ENCODE assay signal across 9 cellular contexts in the genomic region with DNA sequence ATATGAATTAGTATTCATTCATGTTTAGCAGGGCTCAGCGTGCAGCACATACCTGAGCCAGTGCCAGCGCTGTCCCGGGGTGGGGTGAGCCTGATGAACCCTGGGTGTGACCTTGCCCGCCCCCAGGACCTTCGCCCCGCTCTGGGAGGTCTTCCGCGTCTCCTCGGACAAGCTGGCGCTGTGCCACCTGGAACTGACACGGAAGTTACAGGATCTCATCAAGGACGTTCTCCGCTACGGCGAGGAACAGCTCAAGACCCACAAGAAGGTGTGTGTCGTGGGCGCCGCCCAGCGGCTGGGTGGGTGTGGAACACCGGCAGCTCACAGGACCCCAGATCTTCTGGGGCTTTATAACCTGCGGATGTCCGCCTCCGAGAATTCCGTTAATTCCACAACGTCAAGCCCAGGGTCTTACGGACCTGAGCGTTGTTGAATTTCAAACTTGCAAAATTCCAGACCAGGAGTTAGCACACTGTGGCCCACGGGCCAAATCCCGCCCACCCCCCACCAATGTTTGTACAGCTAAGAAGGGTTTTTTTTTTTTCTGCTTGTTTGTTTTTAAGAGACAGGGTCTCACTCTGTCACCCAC. TPM values are rescaled to one million over a fixed set of nuclear protein-coding genes. Genes with fewer than 3 reads are reported as not detected.
DNase-seq lines count a peak whose midpoint lies in the region; ATAC-seq and TF ChIP-seq lines count a peak whose summit lies in the region.
"Had no signal": no experiment of that assay in that cellular context is flagged by ENCODE, and none has a peak within 500 bp of the region (broad histone marks: within the 10 kb centered on the region; RNA-seq: fewer than 3 reads in every experiment).

No MANE protein-coding gene starts in this region.

- peaks cover 5% of the 10 kb centered on the region for H3K4me1 Mint-ChIP-seq in activated T-cell treated with anti-CD3 and anti-CD28 coated beads, Interleukin-2, amount 50 U/mL, for 4 hours (ENCODE audit: low read depth)

- DNase-seq in A673 (ENCODE audit: low spot score), result peak; percentile 92
- DNase-seq in NCI-H2196 treated with DMSO at 0.1 percent for 48 hours (lab: John Stamatoyannopoulos, UW; ENCODE audit: unreplicated experiment), result peak; percentile 49
- DNase-seq in activated T-cell treated with anti-CD3 and anti-CD28 coated beads, Interleukin-2, amount 50 U/mL, for 4 hours, result peak; percentile 32
- DNase-seq in Right ventricle myocardium superior, result peak; percentile 88
- peak; percentile 84 to 94 (median 86) for DNase-seq in ovary
- no peak for DNase-seq in germinal center (ENCODE audit: low spot score)

- H3K27ac ChIP-seq in A673 (ENCODE audit: low read depth, low read length, poor library complexity, severe bottlenecking) (no peak overlapping the region), ovary (no peak overlapping the region)

- H3K27me3 ChIP-seq in A673 (replicated peaks; ENCODE audit: insufficient read depth, low read depth, low read length, poor library complexity), result no peaks in the 10 kb centered on the region
- H3K27me3 ChIP-seq in ovary, result no peaks in the 10 kb centered on the region

- intact Hi-C loops in A673 (cut with micrococcal nuclease; ENCODE audit: unreplicated experiment), result loop anchor here (1.0 to 5.0 kb wide), 2 partner anchors 62 to 314 kb away; no protein-coding TSS in a partner anchor
- intact Hi-C loops in Right ventricle myocardium superior (cut with DNase I), result loop anchor here (5.0 kb wide), 1 partner anchor 64 kb away; no protein-coding TSS in a partner anchor
- intact Hi-C loops in ovary (cut with DNase I), result loop anchor here in 3 of 4 donors (5.0 to 10.0 kb wide), 2 partner anchors 159 to 162 kb away; no protein-coding TSS in a partner anchor

- 1 to 3% (median 3%) methylated on average over 26 to 29 of the region's 29 CpGs for WGBS in ovary, 3 donors

- H3K36me3 Mint-ChIP-seq in activated T-cell treated with anti-CD3 and anti-CD28 coated beads, Interleukin-2, amount 50 U/mL, for 4 hours (ENCODE audit: insufficient read depth), result peaks cover 28% of the 10 kb centered on the region

- no TSS peak for BruUV-seq in A673 (replicated peaks; lab: Mats Ljungman, UMichigan)

- H3K36me3 ChIP-seq in A673 (ENCODE audit: insufficient read depth, low read length, poor library complexity, severe bottlenecking) (no peaks in the 10 kb centered on the region), ovary (no peaks in the 10 kb centered on the region)

- H3K27me3 Mint-ChIP-seq in activated T-cell treated with anti-CD3 and anti-CD28 coated beads, Interleukin-2, amount 50 U/mL, for 4 hours (ENCODE audit: low read depth), result no peaks in the 10 kb centered on the region

- no peak overlapping the region for H3K4me3 Mint-ChIP-seq in activated T-cell treated with anti-CD3 and anti-CD28 coated beads, Interleukin-2, amount 50 U/mL, for 4 hours

- TF ChIP-seq POLR2A in ovary (IDR thresholded peaks at IDR 0.05), result no peak

- H3K4me3 ChIP-seq in A673 (ENCODE audit: low read depth, low read length, poor library complexity, severe bottlenecking) (peak overlapping the region; percentile 28), ovary (no peak overlapping the region)

- ATAC-seq in activated T-cell treated with anti-CD3 and anti-CD28 coated beads, Interleukin-2, amount 50 U/mL, for 4 hours, result peak in 1 of 2 donors; percentile 40
- ATAC-seq in Right ventricle myocardium superior (ENCODE audit: poor library complexity), result peak; percentile 91
- no peak for ATAC-seq in GM18511 (IDR thresholded peaks at IDR 0.05; ENCODE audit: unreplicated experiment)

- H3K4me1 ChIP-seq in A673 (ENCODE audit: insufficient read depth, low read length, poor library complexity, severe bottlenecking) (peaks cover 4% of the 10 kb centered on the region), ovary (ENCODE audit: insufficient read depth) (peaks cover 3% of the 10 kb centered on the region)

- POLR2A ChIA-PET in A673 (lab: Charles Lee; ENCODE audit: low non-redundant PET), result no interaction called here

- H3K9me3 ChIP-seq in A673 (ENCODE audit: low read depth, low read length, poor library complexity, severe bottlenecking) (no peaks in the 10 kb centered on the region), ovary (no peaks in the 10 kb centered on the region)

- peak; percentile 94 for TF ChIP-seq CTCF in A673 (conservative IDR thresholded peaks at IDR 0.05; ENCODE audit: low read depth, low read length)
- TF ChIP-seq CTCF in GM12872 (IDR thresholded peaks at IDR 0.05; ENCODE audit: insufficient read depth, low read depth, low read length), result peak; percentile 91
- TF ChIP-seq CTCF in ovary (IDR thresholded peaks at IDR 0.05), result peak; percentile 69 to 81 (median 75)

- CTCF ChIA-PET in A673 (lab: Charles Lee), result interaction anchor here (0.5 to 1.7 kb wide), 22 partner anchors 8 to 347 kb away, joined by 3 to 13 read pairs (median 5); a partner anchor contains a TSS

- no peak for TF ChIP-seq EP300 in ovary (IDR thresholded peaks at IDR 0.05)

- H3K9me3 Mint-ChIP-seq in activated T-cell treated with anti-CD3 and anti-CD28 coated beads, Interleukin-2, amount 50 U/mL, for 4 hours, result no peaks in the 10 kb centered on the region

RNA-seq across cellular contexts. Expression of a gene that starts 15.4 kb away (rescaled TPM):
- total RNA-seq in A673 (2021) (2.1 and 5.0 TPM in 2 replicates), Right ventricle myocardium superior (0.75 TPM), ovary (1 to 10 TPM; 1.7 to 4.3 (median 3.0) TPM)
- 10 to 100 TPM; 53.0 to 60.4 (median 56.2) TPM for total RNA-seq in activated T-cell treated with anti-CD3 and anti-CD28 coated beads, Interleukin-2, amount 50 U/mL, for 4 hours
- 1 to 10 TPM in 1 of 2 donors, under 1 TPM in 1; 0.95 to 2.0 TPM for polyA plus RNA-seq in ovary

RNA-seq across cellular contexts. Expression of a gene that starts 28.3 kb away (rescaled TPM):
- total RNA-seq in A673 (2021), result not detected in 2 replicates
- total RNA-seq in activated T-cell treated with anti-CD3 and anti-CD28 coated beads, Interleukin-2, amount 50 U/mL, for 4 hours, result under 1 TPM; 0.38 to 0.52 (median 0.45) TPM
- total RNA-seq in Right ventricle myocardium superior, result not detected
- total RNA-seq in ovary, result under 1 TPM in 5 of 7 donors, not detected in 2; 0.34 to 0.79 (median 0.51) TPM
- polyA plus RNA-seq in ovary, result under 1 TPM; 0.25 to 0.28 TPM
- total RNA-seq: frontal cortex had no signal

RNA-seq across cellular contexts. Expression of a gene that starts 47.4 kb away (rescaled TPM):
- 79.1 and 87.3 TPM in 2 replicates for total RNA-seq in A673 (2021)
- 10 to 100 TPM; 75.7 to 81.4 (median 79.3) TPM for total RNA-seq in activated T-cell treated with anti-CD3 and anti-CD28 coated beads, Interleukin-2, amount 50 U/mL, for 4 hours
- total RNA-seq in Right ventricle myocardium superior, result 25.1 TPM
- total RNA-seq in ovary, result 10 to 100 TPM; 25.4 to 76.8 (median 69.3) TPM
- polyA plus RNA-seq in ovary, result 10 to 100 TPM in 1 of 2 donors, 1 to 10 TPM in 1; 5.0 to 24.5 TPM

RNA-seq across cellular contexts. Expression of a gene that starts 54.7 kb away (rescaled TPM):
- total RNA-seq in A673 (2021), result not detected in 2 replicates
- 1 to 10 TPM; 8.1 to 9.4 (median 9.1) TPM for total RNA-seq in activated T-cell treated with anti-CD3 and anti-CD28 coated beads, Interleukin-2, amount 50 U/mL, for 4 hours
- not detected for total RNA-seq in Right ventricle myocardium superior
- total RNA-seq in ovary, result 1 to 10 TPM in 4 of 7 donors, under 1 TPM in 2, not detected in 1; 0.38 to 4.9 (median 1.4) TPM
- polyA plus RNA-seq in ovary, result 100 to 1,000 TPM; 103 to 121 TPM
- total RNA-seq: frontal cortex had no signal
